20 cellular contexts compared by ENCODE assay signal in the genomic region with DNA sequence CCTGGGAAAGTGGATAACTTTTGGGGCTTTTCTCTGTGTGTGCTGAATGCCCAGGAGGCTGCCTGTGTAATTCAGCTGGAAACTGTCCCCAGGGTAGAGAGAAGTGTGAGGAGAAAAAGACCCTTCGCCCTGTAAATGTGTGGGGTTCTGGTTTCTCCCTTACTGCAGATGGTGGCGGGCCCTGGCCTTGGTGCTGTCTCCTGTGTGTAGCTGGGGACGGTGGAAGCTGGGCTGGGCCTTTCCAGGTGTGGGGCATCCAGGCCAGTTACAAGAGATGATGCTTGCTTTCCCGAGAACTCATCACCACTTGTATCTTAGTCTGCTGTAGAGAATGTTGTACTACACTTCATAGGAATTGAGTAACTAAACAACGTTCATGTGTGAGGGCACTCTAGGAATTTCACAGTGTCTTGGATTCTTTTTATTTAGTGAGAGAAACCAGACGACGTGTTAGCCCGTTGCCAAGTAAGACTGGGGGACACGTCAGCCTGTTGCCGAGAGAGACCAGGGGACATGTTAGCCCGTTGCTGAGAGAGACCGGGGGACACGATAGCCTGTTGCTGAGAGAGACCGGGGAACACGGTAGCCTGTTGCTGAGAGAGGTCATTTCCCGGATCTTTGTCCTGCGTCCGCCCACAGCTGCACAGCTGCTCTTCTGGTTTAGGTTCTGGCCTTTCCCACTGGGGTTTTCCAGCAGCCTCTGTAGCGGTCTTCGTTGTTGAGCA. TPM values are rescaled to one million over a fixed set of nuclear protein-coding genes. Genes with fewer than 3 reads are reported as not detected.
DNase-seq lines count a peak whose midpoint lies in the region; ATAC-seq, FAIRE-seq and TF ChIP-seq lines count a peak whose summit lies in the region.
"Had no signal": no experiment of that assay in that cellular context is flagged by ENCODE, and none has a peak within 500 bp of the region (broad histone marks: within the 10 kb centered on the region; RNA-seq: fewer than 3 reads in every experiment).

No MANE protein-coding gene starts in this region.

- in situ Hi-C loops in HepG2 (cut with HindIII; ENCODE audit: extremely low pct_ligation_motif_present, low pct_unique_long_range_greater_than_20kb) = no loop called here

- H3K9ac ChIP-seq in liver (ENCODE audit: low read depth in 1 of 2, low read length in 2 of 2) (no peak overlapping the region), HepG2 (ENCODE audit: insufficient read depth, low read depth, low read length) (no peak overlapping the region)

- no peaks in the 10 kb centered on the region for H3K4me1 ChIP-seq in liver (ENCODE audit: control insufficient read depth in 4 of 4, insufficient read depth in 4 of 4, low read length in 3 of 4)
- H3K4me1 ChIP-seq in HepG2 (ENCODE audit: insufficient read depth, low read length) = no peaks in the 10 kb centered on the region
- peaks cover 5% of the 10 kb centered on the region for H3K4me1 ChIP-seq in psoas muscle
- peaks cover 28% of the 10 kb centered on the region for H3K4me1 ChIP-seq in vagina

- H4K20me1 ChIP-seq in HepG2 (ENCODE audit: insufficient read depth, low read length) = no peaks in the 10 kb centered on the region

- ATAC-seq in HepG2 = no peak
- ATAC-seq in left ventricle myocardium superior = peak; percentile 75
- ATAC-seq in psoas muscle = peak; percentile 38 to 60 (median 44)

- H3K27ac ChIP-seq in liver (ENCODE audit: low read depth in 1 of 2, low read length in 2 of 2) (no peak overlapping the region), HepG2 (ENCODE audit: extremely low read length, insufficient read depth, low read length) (no peak overlapping the region), psoas muscle (peak overlapping the region; percentile 55), vagina (peak overlapping the region; percentile 72)

- no peak for FAIRE-seq in HepG2 (lab: Jason Lieb, UNC)
- FAIRE-seq: A204.1, RCC 7860, urothelium cell line had no signal

- no peak for TF ChIP-seq EP300 in HepG2 (IDR thresholded peaks at IDR 0.05; ENCODE audit: low read depth in 2 of 2, low read length in 2 of 2)
- TF ChIP-seq EP300 in HepG2 (CRISPR knock-in tag; IDR thresholded peaks at IDR 0.05; ENCODE audit: borderline replicate concordance) = no peak

- CTCF ChIA-PET in HepG2 (lab: Yijun Ruan, JAX; ENCODE audit: low intra/inter-chr PET ratio, low total read pairs) = no interaction called here

- H3K9me3 ChIP-seq in liver (ENCODE audit: control insufficient read depth in 4 of 4, low read length in 3 of 4) (no peaks in the 10 kb centered on the region), HepG2 (ENCODE audit: low read length) (no peaks in the 10 kb centered on the region), psoas muscle (no peaks in the 10 kb centered on the region), vagina (no peaks in the 10 kb centered on the region)

- H3K79me2 ChIP-seq in HepG2 (ENCODE audit: insufficient read depth, low read length) = peaks cover 2% of the 10 kb centered on the region

- no peak overlapping the region for H2AFZ ChIP-seq in HepG2 (ENCODE audit: low read length)

- POLR2A ChIA-PET in HepG2 (lab: Yijun Ruan, JAX) = no interaction called here

- H3K27me3 ChIP-seq in liver (ENCODE audit: control insufficient read depth in 4 of 4, insufficient read depth in 4 of 4, low read length in 3 of 4) (no peaks in the 10 kb centered on the region), HepG2 (ENCODE audit: control insufficient read depth in 1 of 2, insufficient read depth in 2 of 2, low read length in 2 of 2) (no peaks in the 10 kb centered on the region), psoas muscle (ENCODE audit: insufficient read depth in 3 of 3, low read length in 2 of 3) (no peaks in the 10 kb centered on the region), vagina (no peaks in the 10 kb centered on the region)

- 89% methylated on average over 20 of the region's 20 CpGs for WGBS in liver
- WGBS in HepG2 (ENCODE audit: low lambda C conversion rate) = 97% methylated on average over 20 of the region's 20 CpGs
- WGBS in psoas muscle, 3 donors = 54 to 65% (median 62%) methylated on average over 20 of the region's 20 CpGs

- no peak overlapping the region for H3K4me2 ChIP-seq in HepG2 (ENCODE audit: low read depth, low read length)

- no peak for TF ChIP-seq POLR2A in HepG2 (IDR thresholded peaks at IDR 0.05; ENCODE audit: insufficient read depth in 1 of 2, low read depth in 2 of 2, low read length in 2 of 2)
- TF ChIP-seq POLR2A in vagina (IDR thresholded peaks at IDR 0.05) = no peak

- no TSS peak for BruUV-seq in HepG2 (replicated peaks; lab: Mats Ljungman, UMichigan)

- H3K4me3 ChIP-seq in liver (ENCODE audit: low read depth in 1 of 3, low read length in 3 of 3) (no peak overlapping the region), HepG2 (replicated peaks in 1 of 3; ENCODE audit: insufficient read depth in 1 of 3, low read depth in 2 of 3, low read length in 3 of 3) (no peak overlapping the region), psoas muscle (no peak overlapping the region), vagina (no peak overlapping the region)
- H3K4me3 ChIP-seq: lung had no signal

- intact Hi-C loops in HepG2 (cut with micrococcal nuclease; ENCODE audit: unreplicated experiment) (no loop called here), left ventricle myocardium superior (cut with micrococcal nuclease) (no loop called here), psoas muscle (cut with DNase I) (no loop called here), vagina (cut with DNase I) (loop anchor here (5.0 kb wide), 1 partner anchor 52 kb away; no protein-coding TSS in a partner anchor)

- no peak for DNase-seq in HepG2 (ENCODE audit: low spot score)
- DNase-seq in left ventricle myocardium superior = peak; percentile 56
- no peak for DNase-seq in psoas muscle
- no peak for DNase-seq in vagina (ENCODE audit: extremely low spot score in 2 of 2)
- no peak for DNase-seq in effector CD8-positive, alpha-beta T cell (lab: John Stamatoyannopoulos, UW)
- DNase-seq in stimulated activated CD4-positive, alpha-beta T cell treated with anti-CD3 and anti-CD28 coated beads, Interleukin-1b, Interleukin-23, amount 100 ng/mL, for 48 hours = no peak
- no peak for DNase-seq in NCI-H1417 treated with DMSO at 0.1 percent for 48 hours (lab: John Stamatoyannopoulos, UW)
- DNase-seq: activated CD8-positive, alpha-beta memory T cell treated with anti-CD3 and anti-CD28 coated beads, Interleukin-2, amount 50 U/mL, for 48 hours; activated naive CD4-positive, alpha-beta T cell treated with anti-CD3 and anti-CD28 coated beads, Interleukin-2, amount 50 U/mL, for 16 hours; CD8-positive, alpha-beta memory T cell; NCI-H2081 treated with DMSO at 0.1 percent for 48 hours; NCI-H774; stimulated activated CD4-positive, alpha-beta T cell treated with anti-CD3 and anti-CD28 coated beads, Interleukin-2, amount 100 ng/mL, for 24 hours had no signal

- H3K36me3 ChIP-seq in liver (ENCODE audit: control insufficient read depth in 4 of 4, insufficient read depth in 3 of 4, low read depth in 1 of 4, low read length in 3 of 4) (peaks cover 0 to 4% (median 2%) of the 10 kb centered on the region in 4 donors), HepG2 (replicated peaks in 1 of 2; ENCODE audit: control insufficient read depth in 1 of 2, insufficient read depth in 2 of 2, low read length in 2 of 2) (peaks cover 10 to 31% of the 10 kb centered on the region in 2 experiments), psoas muscle (ENCODE audit: insufficient read depth in 1 of 2, low read depth in 1 of 2) (peaks cover 0 to 8% of the 10 kb centered on the region in 2 donors), vagina (no peaks in the 10 kb centered on the region)

- TF ChIP-seq RAD21 in liver (IDR thresholded peaks at IDR 0.05) (no peak), HepG2 (CRISPR knock-in tag; IDR thresholded peaks at IDR 0.05) (no peak)

- TF ChIP-seq CTCF in liver (IDR thresholded peaks at IDR 0.05; ENCODE audit: low read depth, low read length, missing input control) (no peak), HepG2 (CRISPR knock-in tag; IDR thresholded peaks at IDR 0.05) (no peak), psoas muscle (IDR thresholded peaks at IDR 0.05) (no peak), vagina (IDR thresholded peaks at IDR 0.05) (no peak)

RNA-seq across cellular contexts. Expression of gene TBCD, which starts 43.1 kb away (rescaled TPM):
- 10 to 100 TPM; 29.8 to 34.6 TPM for total RNA-seq in liver
- polyA plus RNA-seq in liver = 10 to 100 TPM; 31.5 to 42.2 TPM
- 33.9 and 49.6 TPM in 2 replicates for total RNA-seq in HepG2 (2016; rRNA removed; fragmentation: Illumina TruSeq; extraction: Trizol)
- 98.6 and 103 TPM in 2 replicates for total RNA-seq in HepG2 (2016; cell fraction: cytosol; rRNA removed; fragmentation: Illumina TruSeq; extraction: Trizol; ENCODE audit: low read depth)
- 32.6 and 40.4 TPM in 2 replicates for total RNA-seq in HepG2 (2016; cell fraction: insoluble cytoplasmic fraction; rRNA removed; fragmentation: Illumina TruSeq; extraction: Trizol)
- total RNA-seq in HepG2 (2016; cell fraction: membrane; rRNA removed; fragmentation: Illumina TruSeq; extraction: Trizol) = 28.6 and 30.6 TPM in 2 replicates
- 44.9 and 51.2 TPM in 2 replicates for total RNA-seq in HepG2 (2016; cell fraction: nucleus; rRNA removed; fragmentation: Illumina TruSeq; extraction: Trizol)
- 54.8 and 58.7 TPM in 2 replicates for polyA plus RNA-seq in HepG2 (2011; rRNA removed)
- 29.1 and 46.9 TPM in 2 replicates for polyA plus RNA-seq in HepG2 (2011; cell fraction: cytosol; rRNA removed)
- polyA plus RNA-seq in HepG2 (2011; cell fraction: nucleus; rRNA removed) = 327 and 449 TPM in 2 replicates
- 37.3 and 41.7 TPM in 2 replicates for polyA plus RNA-seq in HepG2 (2012)
- 3.7 and 4.9 TPM in 2 replicates for polyA plus RNA-seq in HepG2 (2016; cell fraction: cytosol; fragmentation: Illumina TruSeq; extraction: Trizol; ENCODE audit: low read depth)
- 39.7 and 51.2 TPM in 2 replicates for polyA plus RNA-seq in HepG2 (2016; cell fraction: insoluble cytoplasmic fraction; fragmentation: Illumina TruSeq; extraction: Trizol; ENCODE audit: low read depth)
- polyA plus RNA-seq in HepG2 (2016; cell fraction: membrane; fragmentation: Illumina TruSeq; extraction: Trizol; ENCODE audit: low read depth) = 5.6 and 6.8 TPM in 2 replicates
- 140 and 151 TPM in 2 replicates for polyA plus RNA-seq in HepG2 (2016; cell fraction: nucleus; fragmentation: Illumina TruSeq; extraction: Trizol; ENCODE audit: insufficient read depth, low read depth)
- polyA minus RNA-seq in HepG2 (2011; rRNA and poly(A)+ RNA removed; ENCODE audit: low replicate concordance) = 67.0 and 125 TPM in 2 replicates
- polyA minus RNA-seq in HepG2 (2011; cell fraction: cytosol; rRNA and poly(A)+ RNA removed) = 38.0 and 45.2 TPM in 2 replicates
- 51.1 and 51.6 TPM in 2 replicates for polyA minus RNA-seq in HepG2 (2011; cell fraction: nucleus; rRNA and poly(A)+ RNA removed)
- 53.4 TPM for total RNA-seq in left ventricle myocardium superior
- total RNA-seq in psoas muscle = 10 to 100 TPM; 34.7 to 46.1 (median 40.3) TPM
- polyA plus RNA-seq in psoas muscle = 10 to 100 TPM; 28.2 to 65.0 (median 31.4) TPM
- 79.3 TPM for total RNA-seq in vagina

RNA-seq across cellular contexts. Expression of gene ZNF750, which starts 44.9 kb away (rescaled TPM):
- total RNA-seq in liver = not detected
- polyA plus RNA-seq in liver = under 1 TPM; 0.02 to 0.08 TPM
- total RNA-seq in HepG2 (2016; rRNA removed; fragmentation: Illumina TruSeq; extraction: Trizol) = not detected in 2 replicates
- total RNA-seq in HepG2 (2016; cell fraction: cytosol; rRNA removed; fragmentation: Illumina TruSeq; extraction: Trizol; ENCODE audit: low read depth) = not detected in 2 replicates
- total RNA-seq in HepG2 (2016; cell fraction: insoluble cytoplasmic fraction; rRNA removed; fragmentation: Illumina TruSeq; extraction: Trizol) = not detected in 2 replicates
- not detected in 2 replicates for total RNA-seq in HepG2 (2016; cell fraction: membrane; rRNA removed; fragmentation: Illumina TruSeq; extraction: Trizol)
- total RNA-seq in HepG2 (2016; cell fraction: nucleus; rRNA removed; fragmentation: Illumina TruSeq; extraction: Trizol) = not detected in 2 replicates
- polyA plus RNA-seq in HepG2 (2011; rRNA removed) = not detected in 2 replicates
- not detected in 2 replicates for polyA plus RNA-seq in HepG2 (2011; cell fraction: cytosol; rRNA removed)
- not detected in 2 replicates for polyA plus RNA-seq in HepG2 (2011; cell fraction: nucleus; rRNA removed)
- polyA plus RNA-seq in HepG2 (2012) = 0.03 and 0.05 TPM in 2 replicates
- not detected in 2 replicates for polyA plus RNA-seq in HepG2 (2016; cell fraction: cytosol; fragmentation: Illumina TruSeq; extraction: Trizol; ENCODE audit: low read depth)
- polyA plus RNA-seq in HepG2 (2016; cell fraction: insoluble cytoplasmic fraction; fragmentation: Illumina TruSeq; extraction: Trizol; ENCODE audit: low read depth) = not detected in 2 replicates
- polyA plus RNA-seq in HepG2 (2016; cell fraction: membrane; fragmentation: Illumina TruSeq; extraction: Trizol; ENCODE audit: low read depth) = not detected in 2 replicates
- not detected in 2 replicates for polyA plus RNA-seq in HepG2 (2016; cell fraction: nucleus; fragmentation: Illumina TruSeq; extraction: Trizol; ENCODE audit: insufficient read depth, low read depth)
- polyA minus RNA-seq in HepG2 (2011; rRNA and poly(A)+ RNA removed; ENCODE audit: low replicate concordance) = not detected in 2 replicates
- polyA minus RNA-seq in HepG2 (2011; cell fraction: cytosol; rRNA and poly(A)+ RNA removed) = not detected in 2 replicates
- not detected in 2 replicates for polyA minus RNA-seq in HepG2 (2011; cell fraction: nucleus; rRNA and poly(A)+ RNA removed)
- total RNA-seq in left ventricle myocardium superior = 0.15 TPM
- 1 to 10 TPM in 3 of 4 donors, not detected in 1; 1.8 to 6.3 (median 2.7) TPM for total RNA-seq in psoas muscle
- polyA plus RNA-seq in psoas muscle = 1 to 10 TPM in 2 of 3 donors, under 1 TPM in 1; 0.79 to 5.1 (median 1.4) TPM
- total RNA-seq in vagina = 83.0 TPM
- total RNA-seq: CD8-positive, alpha-beta memory T cell; HT1080; osteocyte had no signal
- polyA plus RNA-seq: CD8-positive, alpha-beta memory T cell had no signal

RNA-seq across cellular contexts. Expression of gene FN3K, which starts 59.5 kb away (rescaled TPM):
- total RNA-seq in liver = 10 to 100 TPM; 18.4 to 21.5 TPM
- polyA plus RNA-seq in liver = 10 to 100 TPM; 24.4 to 28.7 TPM
- total RNA-seq in HepG2 (2016; rRNA removed; fragmentation: Illumina TruSeq; extraction: Trizol) = 12.2 and 22.0 TPM in 2 replicates
- 9.6 and 10.3 TPM in 2 replicates for total RNA-seq in HepG2 (2016; cell fraction: cytosol; rRNA removed; fragmentation: Illumina TruSeq; extraction: Trizol; ENCODE audit: low read depth)
- 12.7 and 23.9 TPM in 2 replicates for total RNA-seq in HepG2 (2016; cell fraction: insoluble cytoplasmic fraction; rRNA removed; fragmentation: Illumina TruSeq; extraction: Trizol)
- total RNA-seq in HepG2 (2016; cell fraction: membrane; rRNA removed; fragmentation: Illumina TruSeq; extraction: Trizol) = 17.0 and 17.4 TPM in 2 replicates
- 29.1 and 32.3 TPM in 2 replicates for total RNA-seq in HepG2 (2016; cell fraction: nucleus; rRNA removed; fragmentation: Illumina TruSeq; extraction: Trizol)
- polyA plus RNA-seq in HepG2 (2011; rRNA removed) = 3.5 and 5.7 TPM in 2 replicates
- 1.9 and 2.0 TPM in 2 replicates for polyA plus RNA-seq in HepG2 (2011; cell fraction: cytosol; rRNA removed)
- 27.8 and 27.9 TPM in 2 replicates for polyA plus RNA-seq in HepG2 (2011; cell fraction: nucleus; rRNA removed)
- 48.6 and 58.1 TPM in 2 replicates for polyA plus RNA-seq in HepG2 (2012)
- polyA plus RNA-seq in HepG2 (2016; cell fraction: cytosol; fragmentation: Illumina TruSeq; extraction: Trizol; ENCODE audit: low read depth) = 21.3 and 21.5 TPM in 2 replicates
- polyA plus RNA-seq in HepG2 (2016; cell fraction: insoluble cytoplasmic fraction; fragmentation: Illumina TruSeq; extraction: Trizol; ENCODE audit: low read depth) = 52.3 and 61.0 TPM in 2 replicates
- polyA plus RNA-seq in HepG2 (2016; cell fraction: membrane; fragmentation: Illumina TruSeq; extraction: Trizol; ENCODE audit: low read depth) = 23.7 and 26.9 TPM in 2 replicates
- polyA plus RNA-seq in HepG2 (2016; cell fraction: nucleus; fragmentation: Illumina TruSeq; extraction: Trizol; ENCODE audit: insufficient read depth, low read depth) = 78.1 and 80.9 TPM in 2 replicates
- 1.6 and 9.2 TPM in 2 replicates for polyA minus RNA-seq in HepG2 (2011; rRNA and poly(A)+ RNA removed; ENCODE audit: low replicate concordance)
- polyA minus RNA-seq in HepG2 (2011; cell fraction: cytosol; rRNA and poly(A)+ RNA removed) = 17.1 and 26.0 TPM in 2 replicates
- 24.3 and 29.1 TPM in 2 replicates for polyA minus RNA-seq in HepG2 (2011; cell fraction: nucleus; rRNA and poly(A)+ RNA removed)
- total RNA-seq in left ventricle myocardium superior = 92.6 TPM
- 10 to 100 TPM in 3 of 4 donors, 1 to 10 TPM in 1; 5.9 to 22.3 (median 18.1) TPM for total RNA-seq in psoas muscle
- 10 to 100 TPM in 1 of 3 donors, 1 to 10 TPM in 2; 6.1 to 10.1 (median 8.1) TPM for polyA plus RNA-seq in psoas muscle
- 5.9 TPM for total RNA-seq in vagina
- total RNA-seq: HT1080 had no signal

Comparison
In these comparisons a context has a peak if more than half of its experiments do, and no peak if none do; other contexts are left out.
1. H3K27ac ChIP-seq: peak in psoas muscle (single experiment) and vagina (single experiment); none in liver (0 of 2) and HepG2 (single experiment).
2. RNA of gene ZNF750, which starts 44.9 kb away (total RNA-seq): 83.0 TPM in vagina (single experiment); 1.8 to 6.3 TPM in psoas muscle, 0.15 TPM in left ventricle myocardium superior (single experiment), not detected in liver and not detected in HepG2; every median in the first group is over 10 times any median in the second.